ENCODE assay signal across 17 cellular contexts in the genomic region with DNA sequence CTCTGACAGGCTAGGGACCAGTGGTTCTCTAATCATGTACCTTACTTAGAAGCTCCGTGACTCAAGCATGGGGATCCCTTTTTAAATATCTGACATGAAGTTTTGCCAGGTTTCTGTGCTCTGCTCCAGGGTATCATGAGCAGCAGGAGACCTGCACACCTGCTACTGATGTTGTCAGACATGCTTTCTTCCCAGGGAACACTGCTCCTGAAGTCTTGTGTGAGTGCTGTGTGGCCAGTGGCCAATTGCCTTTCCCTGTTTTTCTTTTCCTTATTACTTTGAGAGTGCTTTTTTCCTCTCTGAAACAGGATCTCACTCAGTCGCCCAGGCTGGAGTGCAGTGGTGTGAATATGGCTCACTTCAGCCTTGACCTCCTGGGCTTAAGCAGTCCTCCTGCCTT. TPM values are rescaled to one million over a fixed set of nuclear protein-coding genes. Genes with fewer than 3 reads are reported as not detected.
A peak's percentile ranks its signal among the peaks of the same experiment; 100 is the strongest.
DNase-seq lines count a peak whose midpoint lies in the region; ATAC-seq and TF ChIP-seq lines count a peak whose summit lies in the region.
"Had no signal": no experiment of that assay in that cellular context is flagged by ENCODE, and none has a peak within 500 bp of the region (broad histone marks: within the 10 kb centered on the region; RNA-seq: fewer than 3 reads in every experiment).

No MANE protein-coding gene starts in this region.

- in situ Hi-C loops in transverse colon (cut with MboI; ENCODE audit: low pct_ligation_motif_present in 1 of 4, low pct_unique_long_range_greater_than_20kb in 1 of 4, low sequenced_read_pairs in 3 of 4), result loop anchor here in 3 of 4 donors (25.0 kb wide), 3 partner anchors 201 to 1076 kb away; partner anchors contain the start of gene JAG1 (in 1 of the 3)

- 42 to 50% methylated on average over 2 of the region's 2 CpGs for WGBS in body of pancreas, 2 donors
- 68% methylated on average over 2 of the region's 2 CpGs; no CpG with 5 or more reads in 1 of the 2 donors for WGBS in transverse colon (ENCODE audit: low coverage in 1 of 2), 2 donors

- H3K9me3 ChIP-seq in body of pancreas (no peaks in the 10 kb centered on the region), mucosa of descending colon (peaks cover 2% of the 10 kb centered on the region), transverse colon (no peaks in the 10 kb centered on the region)

- intact Hi-C loops in body of pancreas (cut with DNase I) (no loop called here), mucosa of descending colon (cut with DNase I, micrococcal nuclease) (loop anchor here in 1 of 2 donors (10.0 kb wide), 1 partner anchor 83 kb away; no protein-coding TSS in a partner anchor), transverse colon (cut with DNase I; ENCODE audit: low total_unique reads) (loop anchor here (10.0 kb wide), 1 partner anchor 1083 kb away; no protein-coding TSS in a partner anchor)

- TF ChIP-seq EP300 in transverse colon (IDR thresholded peaks at IDR 0.05; ENCODE audit: low read depth), result no peak

- H3K27ac ChIP-seq in body of pancreas (peak overlapping the region in 1 of 4 donors; percentile 35), transverse colon (no peak overlapping the region)
- H3K27ac ChIP-seq: 22Rv1, C4-2B had no signal

- H3K36me3 ChIP-seq in body of pancreas (replicated peaks in 1 of 2; ENCODE audit: insufficient read depth in 1 of 2, low read depth in 2 of 2), result no peaks in the 10 kb centered on the region
- H3K36me3 ChIP-seq in mucosa of descending colon (ENCODE audit: low read depth), result no peaks in the 10 kb centered on the region
- H3K36me3 ChIP-seq in transverse colon, result no peaks in the 10 kb centered on the region

- TF ChIP-seq POLR2A in body of pancreas (IDR thresholded peaks at IDR 0.05) (no peak), transverse colon (IDR thresholded peaks at IDR 0.05) (no peak)

- DNase-seq in NCI-H2029 treated with DMSO at 0.1 percent for 48 hours (lab: John Stamatoyannopoulos, UW) (peak; percentile 16), NCI-H2029 (lab: John Stamatoyannopoulos, UW) (no peak), body of pancreas (peak; percentile 25 to 73 (median 59)), mucosa of descending colon (peak in 1 of 3 donors; percentile 28), transverse colon (peak; percentile 11), DMS79 treated with DMSO at 0.1 percent for 48 hours (lab: John Stamatoyannopoulos, UW) (no peak)
- DNase-seq in stimulated activated CD4-positive, alpha-beta T cell treated with anti-CD3 and anti-CD28 coated beads, Interleukin-4, amount 100 ng/mL, for 24 hours, result no peak
- DNase-seq: AML-193; Caco-2; CD4-positive, alpha-beta T cell; GDM1; HCEC 1CT had no signal

- TF ChIP-seq CTCF in body of pancreas (IDR thresholded peaks at IDR 0.05), result no peak
- no peak for TF ChIP-seq CTCF in mucosa of descending colon (IDR thresholded peaks at IDR 0.05)
- no peak for TF ChIP-seq CTCF in transverse colon (IDR thresholded peaks at IDR 0.05)

- peak; percentile 56 for ATAC-seq in body of pancreas
- ATAC-seq in mucosa of descending colon, result peak; percentile 71
- no peak for ATAC-seq in HG02852 (IDR thresholded peaks at IDR 0.05; ENCODE audit: unreplicated experiment)
- ATAC-seq: A549, HepG2 had no signal

- H3K27me3 ChIP-seq in body of pancreas, result no peaks in the 10 kb centered on the region
- no peaks in the 10 kb centered on the region for H3K27me3 ChIP-seq in transverse colon

- H3K4me3 ChIP-seq in body of pancreas (no peak overlapping the region), mucosa of descending colon (no peak overlapping the region), transverse colon (no peak overlapping the region)
- H3K4me3 ChIP-seq: A549 had no signal

- H3K4me1 ChIP-seq in body of pancreas (peaks cover 9% of the 10 kb centered on the region), mucosa of descending colon (ENCODE audit: low read depth) (no peaks in the 10 kb centered on the region), transverse colon (peaks cover 0 to 17% (median 4%) of the 10 kb centered on the region in 4 donors)

RNA-seq across cellular contexts. Expression of gene SLX4IP, which starts 26.4 kb away (rescaled TPM):
- total RNA-seq in body of pancreas (1 to 10 TPM; 4.3 to 4.7 TPM), mucosa of descending colon (1 to 10 TPM; 5.7 to 9.7 (median 7.7) TPM), transverse colon (1 to 10 TPM; 5.4 to 8.4 (median 7.5) TPM)

RNA-seq across cellular contexts. Expression of gene MKKS, which starts 27.5 kb away (rescaled TPM):
- total RNA-seq in body of pancreas, result 1 to 10 TPM; 5.3 to 8.6 TPM
- total RNA-seq in mucosa of descending colon, result 10 to 100 TPM; 21.1 to 30.0 (median 28.2) TPM
- 10 to 100 TPM in 3 of 4 donors, under 1 TPM in 1; 0.80 to 22.5 (median 17.6) TPM for total RNA-seq in transverse colon

Comparison
In these comparisons a context has a peak if more than half of its experiments do, and no peak if none do; other contexts are left out.
1. DNase-seq: peak in NCI-H2029 treated with DMSO at 0.1 percent for 48 hours (single experiment), body of pancreas (4 of 4) and transverse colon (single experiment); none in NCI-H2029 (single experiment), DMS79 treated with DMSO at 0.1 percent for 48 hours (single experiment) and stimulated activated CD4-positive, alpha-beta T cell treated with anti-CD3 and anti-CD28 coated beads, Interleukin-4, amount 100 ng/mL, for 24 hours (single experiment).